1 cellular context compared by ENCODE assay signal in the genomic region with DNA sequence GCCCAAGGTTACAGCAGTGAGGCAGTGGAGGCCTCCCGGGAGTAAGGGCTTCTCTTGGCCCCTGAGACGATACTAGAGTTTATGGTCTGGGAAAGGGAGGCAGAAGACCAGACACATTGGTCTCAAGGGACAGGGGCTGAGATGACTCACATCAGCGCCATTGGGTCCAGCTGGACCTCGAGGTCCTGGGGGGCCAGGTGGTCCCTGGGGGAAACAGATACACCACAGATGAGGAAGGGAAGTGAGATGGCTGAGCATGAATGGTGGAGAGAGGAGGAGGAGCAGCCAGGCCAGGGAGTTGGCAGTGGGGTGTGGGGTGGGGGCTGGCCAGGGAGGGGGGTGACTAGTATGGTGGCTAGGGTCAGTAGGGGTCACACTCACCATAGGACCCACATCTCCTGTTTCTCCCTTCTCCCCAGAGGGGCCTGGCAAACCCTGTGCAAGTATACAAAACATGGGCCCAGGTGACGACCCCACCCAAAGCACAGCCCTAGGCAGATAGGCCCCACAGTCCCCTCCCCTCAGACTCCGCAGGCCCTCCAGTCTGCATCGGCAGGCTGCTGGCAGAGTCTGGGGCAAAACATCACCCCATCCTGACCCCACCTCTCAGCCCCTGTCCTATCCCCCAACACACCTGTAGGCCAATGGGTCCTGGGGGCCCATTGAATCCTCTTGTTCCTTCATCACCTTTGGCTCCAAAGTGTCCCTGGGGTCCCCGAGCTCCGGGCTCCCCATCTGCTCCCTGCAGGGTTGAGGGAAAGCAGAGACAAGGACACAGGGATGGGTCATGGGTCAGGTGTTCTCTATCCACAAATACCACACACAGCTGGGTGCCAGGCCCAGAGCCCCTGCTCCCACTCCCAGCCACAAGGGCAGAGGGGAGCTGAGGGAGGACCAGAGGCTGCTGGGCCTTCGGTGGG.
TF ChIP-seq lines count a peak whose summit lies in the region.

No MANE protein-coding gene starts in this region.

TF ChIP-seq in IMR-90, 13 proteins besides CTCF, POLR2A, EP300 and RAD21:
- TF ChIP-seq RCOR1 (IDR thresholded peaks at IDR 0.05; ENCODE audit: insufficient replicate concordance, low read length) (no peak), FOS (IDR thresholded peaks at IDR 0.05; ENCODE audit: low read depth, low read length) (no peak), CEBPB (IDR thresholded peaks at IDR 0.05; ENCODE audit: low read depth, low read length) (no peak), MXI1 (IDR thresholded peaks at IDR 0.05; ENCODE audit: borderline replicate concordance, low read depth, low read length) (no peak), MAFK (IDR thresholded peaks at IDR 0.05; ENCODE audit: low read depth, low read length) (no peak), RFX5 (IDR thresholded peaks at IDR 0.05; ENCODE audit: low read depth, low read length) (no peak), BHLHE40 (IDR thresholded peaks at IDR 0.05; ENCODE audit: low read depth, low read length) (no peak), NFE2L2 (IDR thresholded peaks at IDR 0.05; ENCODE audit: low read depth, low read length) (no peak), CHD1 (IDR thresholded peaks at IDR 0.05; ENCODE audit: low read depth, low read length) (no peak)
- TF ChIP-seq, protein P1, sequence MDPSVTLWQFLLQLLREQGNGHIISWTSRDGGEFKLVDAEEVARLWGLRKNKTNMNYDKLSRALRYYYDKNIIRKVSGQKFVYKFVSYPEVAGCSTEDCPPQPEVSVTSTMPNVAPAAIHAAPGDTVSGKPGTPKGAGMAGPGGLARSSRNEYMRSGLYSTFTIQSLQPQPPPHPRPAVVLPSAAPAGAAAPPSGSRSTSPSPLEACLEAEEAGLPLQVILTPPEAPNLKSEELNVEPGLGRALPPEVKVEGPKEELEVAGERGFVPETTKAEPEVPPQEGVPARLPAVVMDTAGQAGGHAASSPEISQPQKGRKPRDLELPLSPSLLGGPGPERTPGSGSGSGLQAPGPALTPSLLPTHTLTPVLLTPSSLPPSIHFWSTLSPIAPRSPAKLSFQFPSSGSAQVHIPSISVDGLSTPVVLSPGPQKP (IDR thresholded peaks at IDR 0.05; ENCODE audit: borderline replicate concordance, low read depth, low read length), result no peak
